ENCODE assay signal across 1 cellular context in the genomic region with DNA sequence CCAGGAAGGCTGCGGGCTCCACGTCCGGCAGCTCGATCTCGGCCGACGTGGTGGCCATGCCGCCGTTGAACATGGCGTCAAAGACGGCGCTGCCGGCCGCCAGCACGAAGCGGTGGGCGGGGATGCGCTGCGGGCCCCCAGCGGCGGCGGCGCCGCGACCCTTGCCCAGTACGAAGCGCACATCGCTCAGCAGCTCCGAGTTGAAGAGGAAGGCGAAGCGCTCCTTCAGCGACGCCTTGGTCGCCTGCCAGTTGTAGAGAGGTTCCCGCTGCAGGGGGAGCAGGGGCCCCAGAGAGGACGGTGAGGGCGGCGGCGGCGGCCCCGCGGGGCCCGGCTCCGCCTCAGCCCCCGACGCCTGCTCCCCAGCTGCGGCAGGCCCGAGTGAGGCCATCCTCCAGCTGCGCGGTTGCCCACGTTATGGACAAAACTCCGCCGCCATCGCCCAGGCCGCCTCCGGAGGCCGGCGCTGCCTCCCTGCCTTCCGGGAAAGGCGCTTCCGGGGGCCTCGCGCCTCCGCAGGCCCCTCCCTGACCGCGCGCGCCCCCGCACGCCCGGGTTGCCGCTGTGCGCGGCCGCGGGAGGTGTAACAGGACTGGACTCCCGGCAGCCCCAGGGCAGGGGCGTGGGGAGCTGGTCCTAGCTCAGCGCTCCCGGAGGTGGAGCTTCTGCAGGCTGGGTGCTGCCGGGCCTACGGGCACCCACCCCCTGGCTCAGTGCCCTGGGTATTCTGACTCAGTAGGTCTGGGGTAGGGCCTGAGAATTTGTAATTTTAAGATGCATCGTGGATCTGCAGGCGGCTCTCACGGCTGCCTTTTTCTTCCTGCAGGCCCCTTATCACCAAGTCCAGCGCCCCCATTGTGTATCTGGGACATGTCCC.
A peak's percentile ranks its signal among the peaks of the same experiment; 100 is the strongest.
TF ChIP-seq lines count a peak whose summit lies in the region.

A gene (minus strand): TSS at position 492 of the 877 bp plus-strand sequence. CDS start 101 bp downstream, at position 391.

TF ChIP-seq in HepG2, 621 proteins besides CTCF, POLR2A, EP300 and RAD21 (continued from another document and continues in another):
- TF ChIP-seq, protein P1, sequence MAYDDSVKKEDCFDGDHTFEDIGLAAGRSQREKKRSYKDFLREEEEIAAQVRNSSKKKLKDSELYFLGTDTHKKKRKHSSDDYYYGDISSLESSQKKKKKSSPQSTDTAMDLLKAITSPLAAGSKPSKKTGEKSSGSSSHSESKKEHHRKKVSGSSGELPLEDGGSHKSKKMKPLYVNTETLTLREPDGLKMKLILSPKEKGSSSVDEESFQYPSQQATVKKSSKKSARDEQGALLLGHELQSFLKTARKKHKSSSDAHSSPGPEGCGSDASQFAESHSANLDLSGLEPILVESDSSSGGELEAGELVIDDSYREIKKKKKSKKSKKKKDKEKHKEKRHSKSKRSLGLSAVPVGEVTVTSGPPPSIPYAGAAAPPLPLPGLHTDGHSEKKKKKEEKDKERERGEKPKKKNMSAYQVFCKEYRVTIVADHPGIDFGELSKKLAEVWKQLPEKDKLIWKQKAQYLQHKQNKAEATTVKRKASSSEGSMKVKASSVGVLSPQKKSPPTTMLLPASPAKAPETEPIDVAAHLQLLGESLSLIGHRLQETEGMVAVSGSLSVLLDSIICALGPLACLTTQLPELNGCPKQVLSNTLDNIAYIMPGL (CRISPR knock-in tag; IDR thresholded peaks at IDR 0.05; ENCODE audit: borderline replicate concordance in 1 of 2, low read depth in 1 of 2): peak; percentile 76 to 85; a peak in 2 of 4 replicates
- peak; percentile 88 for TF ChIP-seq SALL1 (CRISPR knock-in tag; IDR thresholded peaks at IDR 0.05)
- TF ChIP-seq, protein P2, sequence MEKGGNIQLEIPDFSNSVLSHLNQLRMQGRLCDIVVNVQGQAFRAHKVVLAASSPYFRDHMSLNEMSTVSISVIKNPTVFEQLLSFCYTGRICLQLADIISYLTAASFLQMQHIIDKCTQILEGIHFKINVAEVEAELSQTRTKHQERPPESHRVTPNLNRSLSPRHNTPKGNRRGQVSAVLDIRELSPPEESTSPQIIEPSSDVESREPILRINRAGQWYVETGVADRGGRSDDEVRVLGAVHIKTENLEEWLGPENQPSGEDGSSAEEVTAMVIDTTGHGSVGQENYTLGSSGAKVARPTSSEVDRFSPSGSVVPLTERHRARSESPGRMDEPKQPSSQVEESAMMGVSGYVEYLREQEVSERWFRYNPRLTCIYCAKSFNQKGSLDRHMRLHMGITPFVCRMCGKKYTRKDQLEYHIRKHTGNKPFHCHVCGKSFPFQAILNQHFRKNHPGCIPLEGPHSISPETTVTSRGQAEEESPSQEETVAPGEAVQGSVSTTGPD (CRISPR knock-in tag; IDR thresholded peaks at IDR 0.05): no peak
- TF ChIP-seq NKX3-1 (CRISPR knock-in tag; IDR thresholded peaks at IDR 0.05): no peak
- TF ChIP-seq ZNF547 (CRISPR knock-in tag; IDR thresholded peaks at IDR 0.05): peak; percentile 71
- peak; percentile 68; the same call in 1 of the 2 replicates for TF ChIP-seq HDAC1 (CRISPR knock-in tag; IDR thresholded peaks at IDR 0.05)
- TF ChIP-seq U2AF2 (IDR thresholded peaks at IDR 0.05; ENCODE audit: low read depth, low read length): no peak
- no peak for TF ChIP-seq NCOA1 (CRISPR knock-in tag; IDR thresholded peaks at IDR 0.05)
- TF ChIP-seq MYNN (CRISPR knock-in tag; IDR thresholded peaks at IDR 0.05; ENCODE audit: low read depth): no peak
- TF ChIP-seq ZNF350 (CRISPR knock-in tag; IDR thresholded peaks at IDR 0.05; ENCODE audit: borderline replicate concordance, low read depth): no peak
- TF ChIP-seq, protein P3, sequence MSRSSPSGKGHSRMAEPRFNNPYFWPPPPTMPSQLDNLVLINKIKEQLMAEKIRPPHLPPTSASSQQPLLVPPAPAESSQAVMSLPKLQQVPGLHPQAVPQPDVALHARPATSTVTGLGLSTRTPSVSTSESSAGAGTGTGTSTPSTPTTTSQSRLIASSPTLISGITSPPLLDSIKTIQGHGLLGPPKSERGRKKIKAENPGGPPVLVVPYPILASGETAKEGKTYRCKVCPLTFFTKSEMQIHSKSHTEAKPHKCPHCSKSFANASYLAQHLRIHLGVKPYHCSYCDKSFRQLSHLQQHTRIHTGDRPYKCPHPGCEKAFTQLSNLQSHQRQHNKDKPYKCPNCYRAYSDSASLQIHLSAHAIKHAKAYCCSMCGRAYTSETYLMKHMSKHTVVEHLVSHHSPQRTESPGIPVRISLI (CRISPR knock-in tag; IDR thresholded peaks at IDR 0.05; ENCODE audit: borderline replicate concordance): no peak
- no peak for TF ChIP-seq MED8 (CRISPR knock-in tag; IDR thresholded peaks at IDR 0.05; ENCODE audit: insufficient replicate concordance)
- TF ChIP-seq, protein P4, sequence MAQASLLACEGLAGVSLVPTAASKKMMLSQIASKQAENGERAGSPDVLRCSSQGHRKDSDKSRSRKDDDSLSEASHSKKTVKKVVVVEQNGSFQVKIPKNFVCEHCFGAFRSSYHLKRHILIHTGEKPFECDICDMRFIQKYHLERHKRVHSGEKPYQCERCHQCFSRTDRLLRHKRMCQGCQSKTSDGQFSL (CRISPR knock-in tag; IDR thresholded peaks at IDR 0.05): peak; percentile 75
- peak; percentile 84 for TF ChIP-seq ZFX (CRISPR knock-in tag; IDR thresholded peaks at IDR 0.05; ENCODE audit: low read depth)
- no peak for TF ChIP-seq SOX13 (IDR thresholded peaks at IDR 0.05)
- TF ChIP-seq SOX13 (CRISPR knock-in tag; conservative IDR thresholded peaks at IDR 0.05 in 1 of 2, IDR thresholded peaks at IDR 0.05 in 1 of 2): peak in 1 of 2 experiments; percentile 39; a peak in 1 of 4 replicates
- TF ChIP-seq ZEB1 (IDR thresholded peaks at IDR 0.05; ENCODE audit: insufficient replicate concordance, low read depth): no peak
- TF ChIP-seq, protein P5, sequence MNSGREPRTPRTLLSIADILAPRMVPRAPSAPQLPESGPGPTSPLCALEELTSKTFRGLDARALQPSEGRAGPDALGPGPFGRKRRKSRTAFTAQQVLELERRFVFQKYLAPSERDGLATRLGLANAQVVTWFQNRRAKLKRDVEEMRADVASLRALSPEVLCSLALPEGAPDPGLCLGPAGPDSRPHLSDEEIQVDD (CRISPR knock-in tag; IDR thresholded peaks at IDR 0.05; ENCODE audit: borderline replicate concordance): 0 out of 2 replicates have a peak, but pooled peaks have one; percentile 37
- no peak for TF ChIP-seq ZMYM3 (CRISPR knock-in tag; IDR thresholded peaks at IDR 0.05)
- TF ChIP-seq ZNF761 (CRISPR knock-in tag; conservative IDR thresholded peaks at IDR 0.05): peak; percentile 24; the same call in 1 of the 2 replicates
- TF ChIP-seq KLF6 (CRISPR knock-in tag; IDR thresholded peaks at IDR 0.05): peak; percentile 81; the same call in 1 of the 2 replicates
- no peak for TF ChIP-seq HMG20A (CRISPR knock-in tag; IDR thresholded peaks at IDR 0.05; ENCODE audit: borderline replicate concordance)
- TF ChIP-seq, protein P6, sequence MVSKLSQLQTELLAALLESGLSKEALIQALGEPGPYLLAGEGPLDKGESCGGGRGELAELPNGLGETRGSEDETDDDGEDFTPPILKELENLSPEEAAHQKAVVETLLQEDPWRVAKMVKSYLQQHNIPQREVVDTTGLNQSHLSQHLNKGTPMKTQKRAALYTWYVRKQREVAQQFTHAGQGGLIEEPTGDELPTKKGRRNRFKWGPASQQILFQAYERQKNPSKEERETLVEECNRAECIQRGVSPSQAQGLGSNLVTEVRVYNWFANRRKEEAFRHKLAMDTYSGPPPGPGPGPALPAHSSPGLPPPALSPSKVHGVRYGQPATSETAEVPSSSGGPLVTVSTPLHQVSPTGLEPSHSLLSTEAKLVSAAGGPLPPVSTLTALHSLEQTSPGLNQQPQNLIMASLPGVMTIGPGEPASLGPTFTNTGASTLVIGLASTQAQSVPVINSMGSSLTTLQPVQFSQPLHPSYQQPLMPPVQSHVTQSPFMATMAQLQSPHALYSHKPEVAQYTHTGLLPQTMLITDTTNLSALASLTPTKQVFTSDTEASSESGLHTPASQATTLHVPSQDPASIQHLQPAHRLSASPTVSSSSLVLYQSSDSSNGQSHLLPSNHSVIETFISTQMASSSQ (IDR thresholded peaks at IDR 0.05; ENCODE audit: low read depth): no peak
- TF ChIP-seq, protein P6 (CRISPR knock-in tag; IDR thresholded peaks at IDR 0.05; ENCODE audit: borderline replicate concordance): peak; percentile 77
- peak; percentile 41; the same call in 1 of the 2 replicates for TF ChIP-seq GFI1 (CRISPR knock-in tag; IDR thresholded peaks at IDR 0.05; ENCODE audit: borderline replicate concordance)
- TF ChIP-seq, protein P7, sequence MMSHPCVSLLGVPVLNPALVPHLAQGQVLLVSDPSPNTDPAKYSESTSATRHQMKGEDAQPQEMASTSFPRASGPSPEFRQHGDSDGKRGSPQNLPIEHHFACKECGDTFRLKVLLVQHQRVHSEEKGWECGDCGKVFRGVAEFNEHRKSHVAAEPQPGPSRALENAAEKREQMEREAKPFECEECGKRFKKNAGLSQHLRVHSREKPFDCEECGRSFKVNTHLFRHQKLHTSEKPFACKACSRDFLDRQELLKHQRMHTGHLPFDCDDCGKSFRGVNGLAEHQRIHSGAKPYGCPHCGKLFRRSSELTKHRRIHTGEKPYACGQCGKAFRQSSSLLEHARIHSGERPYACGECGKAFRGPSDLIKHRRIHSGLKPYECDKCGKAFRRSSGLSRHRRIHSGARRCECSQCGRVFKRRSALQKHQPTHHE (CRISPR knock-in tag; IDR thresholded peaks at IDR 0.05; ENCODE audit: borderline replicate concordance): peak; percentile 30; the same call in 1 of the 2 replicates
- peak; percentile 75; the same call in 1 of the 2 replicates for TF ChIP-seq CBFB (CRISPR knock-in tag; IDR thresholded peaks at IDR 0.05)
- TF ChIP-seq ZNF549 (CRISPR knock-in tag; IDR thresholded peaks at IDR 0.05): no peak
- TF ChIP-seq MTF2 (CRISPR knock-in tag; IDR thresholded peaks at IDR 0.05; ENCODE audit: borderline replicate concordance): 0 out of 2 replicates have a peak, but pooled peaks have one; percentile 33
- peak; percentile 79; the same call in 1 of the 2 replicates for TF ChIP-seq ZNF703 (CRISPR knock-in tag; IDR thresholded peaks at IDR 0.05; ENCODE audit: borderline replicate concordance)
- TF ChIP-seq, protein P8, sequence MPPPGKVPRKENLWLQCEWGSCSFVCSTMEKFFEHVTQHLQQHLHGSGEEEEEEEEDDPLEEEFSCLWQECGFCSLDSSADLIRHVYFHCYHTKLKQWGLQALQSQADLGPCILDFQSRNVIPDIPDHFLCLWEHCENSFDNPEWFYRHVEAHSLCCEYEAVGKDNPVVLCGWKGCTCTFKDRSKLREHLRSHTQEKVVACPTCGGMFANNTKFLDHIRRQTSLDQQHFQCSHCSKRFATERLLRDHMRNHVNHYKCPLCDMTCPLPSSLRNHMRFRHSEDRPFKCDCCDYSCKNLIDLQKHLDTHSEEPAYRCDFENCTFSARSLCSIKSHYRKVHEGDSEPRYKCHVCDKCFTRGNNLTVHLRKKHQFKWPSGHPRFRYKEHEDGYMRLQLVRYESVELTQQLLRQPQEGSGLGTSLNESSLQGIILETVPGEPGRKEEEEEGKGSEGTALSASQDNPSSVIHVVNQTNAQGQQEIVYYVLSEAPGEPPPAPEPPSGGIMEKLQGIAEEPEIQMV (CRISPR knock-in tag; IDR thresholded peaks at IDR 0.05; ENCODE audit: low read depth): no peak
- TF ChIP-seq NR2F6 (IDR thresholded peaks at IDR 0.05): no peak
- no peak for TF ChIP-seq NR2F6 (CRISPR knock-in tag; IDR thresholded peaks at IDR 0.05)
- no peak for TF ChIP-seq ZSCAN29 (CRISPR knock-in tag; conservative IDR thresholded peaks at IDR 0.05)
- TF ChIP-seq HNRNPL (IDR thresholded peaks at IDR 0.05; ENCODE audit: low read depth, low read length): peak; percentile 76; the same call in 1 of the 2 replicates
- TF ChIP-seq, protein P9, sequence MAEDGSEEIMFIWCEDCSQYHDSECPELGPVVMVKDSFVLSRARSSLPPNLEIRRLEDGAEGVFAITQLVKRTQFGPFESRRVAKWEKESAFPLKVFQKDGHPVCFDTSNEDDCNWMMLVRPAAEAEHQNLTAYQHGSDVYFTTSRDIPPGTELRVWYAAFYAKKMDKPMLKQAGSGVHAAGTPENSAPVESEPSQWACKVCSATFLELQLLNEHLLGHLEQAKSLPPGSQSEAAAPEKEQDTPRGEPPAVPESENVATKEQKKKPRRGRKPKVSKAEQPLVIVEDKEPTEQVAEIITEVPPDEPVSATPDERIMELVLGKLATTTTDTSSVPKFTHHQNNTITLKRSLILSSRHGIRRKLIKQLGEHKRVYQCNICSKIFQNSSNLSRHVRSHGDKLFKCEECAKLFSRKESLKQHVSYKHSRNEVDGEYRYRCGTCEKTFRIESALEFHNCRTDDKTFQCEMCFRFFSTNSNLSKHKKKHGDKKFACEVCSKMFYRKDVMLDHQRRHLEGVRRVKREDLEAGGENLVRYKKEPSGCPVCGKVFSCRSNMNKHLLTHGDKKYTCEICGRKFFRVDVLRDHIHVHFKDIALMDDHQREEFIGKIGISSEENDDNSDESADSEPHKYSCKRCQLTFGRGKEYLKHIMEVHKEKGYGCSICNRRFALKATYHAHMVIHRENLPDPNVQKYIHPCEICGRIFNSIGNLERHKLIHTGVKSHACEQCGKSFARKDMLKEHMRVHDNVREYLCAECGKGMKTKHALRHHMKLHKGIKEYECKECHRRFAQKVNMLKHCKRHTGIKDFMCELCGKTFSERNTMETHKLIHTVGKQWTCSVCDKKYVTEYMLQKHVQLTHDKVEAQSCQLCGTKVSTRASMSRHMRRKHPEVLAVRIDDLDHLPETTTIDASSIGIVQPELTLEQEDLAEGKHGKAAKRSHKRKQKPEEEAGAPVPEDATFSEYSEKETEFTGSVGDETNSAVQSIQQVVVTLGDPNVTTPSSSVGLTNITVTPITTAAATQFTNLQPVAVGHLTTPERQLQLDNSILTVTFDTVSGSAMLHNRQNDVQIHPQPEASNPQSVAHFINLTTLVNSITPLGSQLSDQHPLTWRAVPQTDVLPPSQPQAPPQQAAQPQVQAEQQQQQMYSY (CRISPR knock-in tag; IDR thresholded peaks at IDR 0.05): peak; percentile 67
- TF ChIP-seq AKAP8 (CRISPR knock-in tag; IDR thresholded peaks at IDR 0.05): no peak; the same call in 1 of the 2 replicates
- TF ChIP-seq ZBTB21 (CRISPR knock-in tag; IDR thresholded peaks at IDR 0.05): no peak
- TF ChIP-seq SSRP1 (CRISPR knock-in tag; IDR thresholded peaks at IDR 0.05): no peak
- TF ChIP-seq AGO1 (IDR thresholded peaks at IDR 0.05; ENCODE audit: low read depth, low read length, poor library complexity, severe bottlenecking): peak; percentile 41
